ENCODE assay signal across 26 cellular contexts in genomic region chr7:70135656-70136055, GRCh38.
"Had no signal": no experiment of that assay in that cellular context is flagged by ENCODE, and none has a peak within 500 bp of the region (broad histone marks: within the 10 kb centered on the region; RNA-seq: fewer than 3 reads in every experiment).

No MANE protein-coding gene starts in this region.

- H3K27me3 ChIP-seq: cardiac muscle cell, gastrocnemius medialis, heart left ventricle, left lung, neural progenitor cell, right lobe of liver, thyroid gland, upper lobe of right lung had no signal

- H3K9ac ChIP-seq: neural progenitor cell had no signal

- DNase-seq: activated CD4-positive, alpha-beta T cell treated with anti-CD3 and anti-CD28 coated beads for 4 hours; activated CD4-positive, alpha-beta T cell treated with anti-CD3 and anti-CD28 coated beads, Interleukin-2, amount 50 U/mL, for 4 hours; activated naive CD4-positive, alpha-beta T cell treated with Interleukin-2 at 50 U/mL for 16 hours; activated T-cell treated with anti-CD3 and anti-CD28 coated beads for 4 hours; activated T-cell treated with anti-CD3 and anti-CD28 coated beads, Interleukin-2, amount 50 U/mL, for 72 hours; cortex of kidney; effector memory CD8-positive, alpha-beta T cell; erythroblast; gastrocnemius medialis; heart left ventricle; hypothalamus; left lung; lower lobe of right lung; mesenchymal stem cell; natural killer cell; right lobe of liver; stimulated activated CD4-positive, alpha-beta T cell treated with anti-CD3 and anti-CD28 coated beads, Interleukin-4, amount 100 ng/mL, for 24 hours; stimulated activated naive CD8-positive, alpha-beta T cell treated with anti-CD3 and anti-CD28 coated beads, Interleukin-15, amount 100 ng/mL, for 72 hours; substantia nigra; T-helper 9 cell; thyroid gland; upper lobe of right lung had no signal

- H3K4me2 ChIP-seq: neural progenitor cell had no signal

- H3K4me1 ChIP-seq: left lung, lower lobe of right lung, right lobe of liver, thyroid gland, upper lobe of right lung had no signal

- ATAC-seq: activated T-cell treated with anti-CD3 and anti-CD28 coated beads, Interleukin-2, amount 50 U/mL, for 72 hours; effector memory CD8-positive, alpha-beta T cell; gastrocnemius medialis; heart left ventricle; left lung; lower lobe of right lung; natural killer cell; right lobe of liver; stimulated activated memory B cell treated with anti-CD40 and anti-IgM and Interleukin-4, amounts not matched to agents 10 μg/mL and 1 μg/mL and 100 μg/mL, for 72 hours; stimulated activated naive CD8-positive, alpha-beta T cell treated with anti-CD3 and anti-CD28 coated beads, Interleukin-15, amount 100 ng/mL, for 72 hours; upper lobe of right lung had no signal

- H3K36me3 ChIP-seq: cardiac muscle cell, gastrocnemius medialis, heart left ventricle, left lung, lower lobe of right lung, neural progenitor cell, right lobe of liver, thyroid gland, upper lobe of right lung had no signal

- H3K4me3 ChIP-seq: cardiac muscle cell, gastrocnemius medialis, heart left ventricle, left lung, lower lobe of right lung, neural progenitor cell, right lobe of liver, thyroid gland, upper lobe of right lung had no signal

- H2AFZ ChIP-seq: neural progenitor cell had no signal

- H3K9me3 ChIP-seq: gastrocnemius medialis, heart left ventricle, left lung, lower lobe of right lung, right lobe of liver, thyroid gland, upper lobe of right lung had no signal

- H3K27ac ChIP-seq: cardiac muscle cell, gastrocnemius medialis, heart left ventricle, left lung, lower lobe of right lung, neural progenitor cell, right lobe of liver, thyroid gland, upper lobe of right lung, VCaP had no signal
